In the genomic region with DNA sequence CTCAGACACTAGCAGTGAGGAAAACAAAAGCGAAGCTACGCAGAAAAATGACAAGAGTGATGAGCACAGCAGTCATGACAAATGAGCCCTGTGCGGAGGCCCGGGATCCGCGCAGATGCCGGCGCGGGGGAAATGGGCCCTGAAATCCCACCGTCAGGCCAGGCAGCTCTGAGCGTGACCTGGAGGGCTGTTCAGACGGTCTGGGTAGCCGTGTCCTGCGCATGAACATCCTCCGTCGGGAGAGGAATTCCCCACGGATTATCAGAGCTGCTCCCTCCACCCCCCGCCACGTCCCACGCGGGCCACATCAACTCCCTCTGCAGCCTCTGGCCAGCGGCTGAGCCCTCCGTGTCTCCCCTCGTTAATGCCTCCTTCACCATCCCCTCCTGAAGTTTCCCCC, we compare ENCODE assay signal across 30 cellular contexts. TPM values are rescaled to one million over a fixed set of nuclear protein-coding genes. Genes with fewer than 3 reads are reported as not detected.
DNase-seq lines count a peak whose midpoint lies in the region; ATAC-seq, FAIRE-seq and TF ChIP-seq lines count a peak whose summit lies in the region.
"Had no signal": no experiment of that assay in that cellular context is flagged by ENCODE, and none has a peak within 500 bp of the region (broad histone marks: within the 10 kb centered on the region; RNA-seq: fewer than 3 reads in every experiment).

No MANE protein-coding gene starts in this region.

- peaks cover 4 to 43% of the 10 kb centered on the region in 2 experiments; a peak in 3 of 4 replicates for H3K79me2 ChIP-seq in H1 (ENCODE audit: control insufficient read depth in 1 of 2, insufficient read depth in 2 of 2, low read length in 2 of 2)
- H3K79me2 ChIP-seq: parathyroid adenoma had no signal

- TF ChIP-seq EP300 in H1 (IDR thresholded peaks at IDR 0.05; ENCODE audit: borderline replicate concordance in 1 of 2, low read depth in 2 of 2, low read length in 2 of 2) = no peak

- no peak overlapping the region for H4K91ac ChIP-seq in H1 (replicated peaks; ENCODE audit: insufficient read length, low read length)

- H3K23me2 ChIP-seq in H1 (ENCODE audit: low read depth, low read length) = peaks cover 10% of the 10 kb centered on the region

- H3K4ac ChIP-seq in H1 (replicated peaks; ENCODE audit: insufficient read length, low read depth, low read length) = peak overlapping the region; percentile 61

- no peak for FAIRE-seq in H1 (lab: Jason Lieb, UNC)
- FAIRE-seq: H54 had no signal

- H4K20me1 ChIP-seq in H1 (replicated peaks in 1 of 2; ENCODE audit: control insufficient read depth in 1 of 2, insufficient read depth in 2 of 2, low read length in 2 of 2) = peaks cover 14 to 51% of the 10 kb centered on the region in 2 experiments

- no peaks in the 10 kb centered on the region for H3K9me3 ChIP-seq in heart right ventricle
- no peaks in the 10 kb centered on the region for H3K9me3 ChIP-seq in H1 (ENCODE audit: insufficient read depth in 2 of 2, low read depth in 1 of 2, low read length in 1 of 2)
- no peaks in the 10 kb centered on the region for H3K9me3 ChIP-seq in effector memory CD4-positive, alpha-beta T cell (ENCODE audit: control insufficient read depth, low read length)
- H3K9me3 ChIP-seq: Peyer's patch, right lobe of liver had no signal

- POLR2A ChIA-PET in H1 (lab: Charles Lee; ENCODE audit: partially characterized antibody) = interaction anchor here (0.8 to 1.2 kb wide), 3 partner anchors 14 to 76 kb away, joined by 3 read pairs; no protein-coding TSS in a partner anchor

- H3K56ac ChIP-seq in H1 (replicated peaks; ENCODE audit: insufficient read length, low read depth, low read length) = no peak overlapping the region

- CTCF ChIA-PET in H1 (lab: Charles Lee; ENCODE audit: partially characterized antibody) = interaction anchor here (0.8 to 2.8 kb wide), 9 partner anchors 10 to 151 kb away, joined by 3 to 21 read pairs (median 4); partner anchors contain the start of gene PDE9A

- H3K36me3 Mint-ChIP-seq in nephron progenitor cell (ENCODE audit: low read depth) (peaks cover 9% of the 10 kb centered on the region), type B pancreatic cell (peaks cover 3% of the 10 kb centered on the region)
- H3K36me3 Mint-ChIP-seq: activated naive CD4-positive, alpha-beta T cell treated with anti-CD3 and anti-CD28 coated beads, Interleukin-2, amount 10 ng/mL, durations not matched to agents 7 days and 5 days; CD8-positive, alpha-beta memory T cell; IgD-negative memory B cell; natural killer cell; stimulated activated naive B cell treated with anti-CD40 and anti-IgM and Interleukin-4, amounts not matched to agents 10 μg/mL and 1 μg/mL and 100 μg/mL, for 72 hours had no signal

- H3K23ac ChIP-seq in H1 (ENCODE audit: insufficient read length) = no peak overlapping the region

- intact Hi-C loops in heart right ventricle (cut with DNase I) (no loop called here), Right ventricle myocardium inferior (cut with DNase I) (no loop called here)

- H3K4me1 Mint-ChIP-seq in nephron progenitor cell (peaks cover 35% of the 10 kb centered on the region), type B pancreatic cell (ENCODE audit: unreplicated experiment) (peaks cover 31% of the 10 kb centered on the region)
- H3K4me1 Mint-ChIP-seq: activated naive CD4-positive, alpha-beta T cell treated with anti-CD3 and anti-CD28 coated beads, Interleukin-2, amount 10 ng/mL, durations not matched to agents 7 days and 5 days; CD8-positive, alpha-beta memory T cell; natural killer cell; stimulated activated naive B cell treated with anti-CD40 and anti-IgM and Interleukin-4, amounts not matched to agents 10 μg/mL and 1 μg/mL and 100 μg/mL, for 72 hours had no signal

- H3K79me1 ChIP-seq in H1 (ENCODE audit: low read depth, low read length) = peaks cover 17% of the 10 kb centered on the region

- TF ChIP-seq POLR2A in H1 (IDR thresholded peaks at IDR 0.05; ENCODE audit: control extremely low read depth in 1 of 2, low read depth in 2 of 2, low read length in 2 of 2) = no peak

- H2AK5ac ChIP-seq in H1 (ENCODE audit: low read depth, low read length) = no peak overlapping the region

- no peak overlapping the region for H4K8ac ChIP-seq in H1 (ENCODE audit: extremely low read depth, insufficient read depth, low read length)

- no peak overlapping the region; the same call in 1 of the 2 replicates for H2BK5ac ChIP-seq in H1 (ENCODE audit: low read depth, low read length)

- DNase-seq in heart right ventricle (no peak), Right ventricle myocardium inferior (ENCODE audit: missing footprints) (no peak), H1 (ENCODE audit: low read depth in 1 of 2, low spot score in 2 of 2) (no peak), nephron progenitor cell (no peak), type B pancreatic cell (ENCODE audit: extremely low spot score, unreplicated experiment) (no peak), AG20443 (ENCODE audit: low spot score) (no peak)
- no peak for DNase-seq in effector memory CD4-positive, alpha-beta T cell
- DNase-seq: activated B cell treated with CpG ODN at 0.5 μM for 24 hours; activated CD4-positive, alpha-beta T cell treated with anti-CD3 and anti-CD28 coated beads, Interleukin-2, amount 50 U/mL, for 4 hours; activated naive CD4-positive, alpha-beta T cell treated with anti-CD3 and anti-CD28 coated beads, Interleukin-2, amount 10 ng/mL, durations not matched to agents 7 days and 5 days; AML-193; amniotic stem cell; CD8-positive, alpha-beta memory T cell; effector CD8-positive, alpha-beta T cell; erythroblast; foreskin keratinocyte; natural killer cell; NCI-H1105; NCI-H1930; NCI-H526; Peyer's patch; right lobe of liver; stimulated activated naive B cell treated with anti-CD40 and anti-IgM and Interleukin-4, amounts not matched to agents 10 μg/mL and 1 μg/mL and 100 μg/mL, for 72 hours; T1000 had no signal

- TF ChIP-seq CTCF in heart right ventricle (IDR thresholded peaks at IDR 0.05) (no peak), H1 (IDR thresholded peaks at IDR 0.05; ENCODE audit: control extremely low read depth in 1 of 3, insufficient read depth in 1 of 3, low read depth in 1 of 3, low read length in 3 of 3) (no peak), nephron progenitor cell (IDR thresholded peaks at IDR 0.05) (no peak), type B pancreatic cell (conservative IDR thresholded peaks at IDR 0.05) (no peak)

- H3K9ac ChIP-seq in H1 (replicated peaks in 1 of 4; ENCODE audit: extremely low read depth in 1 of 4, low read depth in 3 of 4, low read length in 3 of 4) = no peak overlapping the region
- H3K9ac ChIP-seq: parathyroid adenoma had no signal

- 0 out of 4 replicates have a peak overlapping the region, but pooled peaks of 1 of the 2 experiments have one; percentile 22 for H3K4me2 ChIP-seq in H1 (ENCODE audit: insufficient read depth in 1 of 2, low read depth in 2 of 2, low read length in 2 of 2)
- H3K4me2 ChIP-seq: hepatocyte had no signal

- 70 to 71% methylated on average over 24 of the region's 24 CpGs for WGBS in heart right ventricle, 2 donors
- 71% methylated on average over 18 of the region's 24 CpGs; no CpG with 5 or more reads in 1 of the 2 experiments for WGBS in H1 (ENCODE audit: extremely low coverage in 1 of 2, insufficient coverage in 1 of 2, insufficient read length in 1 of 2, insufficient replicate concordance in 2 of 2, low coverage in 1 of 2, low lambda C conversion rate in 2 of 2, missing lambda C conversion rate in 1 of 2), 2 experiments

- H2BK15ac ChIP-seq in H1 (ENCODE audit: low read length) = no peak overlapping the region

- peak in 6 of 8 donors; percentile 8 to 27 (median 16) for ATAC-seq in heart right ventricle
- no peak for ATAC-seq in Right ventricle myocardium inferior
- no peak for ATAC-seq in esophagus mucosa
- ATAC-seq: foreskin keratinocyte, natural killer cell had no signal

- H3K27ac ChIP-seq in heart right ventricle (peak overlapping the region in 3 of 10 donors; percentile 15 to 20 (median 15)), H1 (ENCODE audit: low read depth, low read length) (no peak overlapping the region)
- H3K27ac ChIP-seq in effector memory CD4-positive, alpha-beta T cell (ENCODE audit: insufficient read depth, low read length, poor library complexity, severe bottlenecking) = no peak overlapping the region
- H3K27ac ChIP-seq: foreskin keratinocyte, hepatocyte, parathyroid adenoma, Peyer's patch, right lobe of liver had no signal

- no peak overlapping the region for H4K5ac ChIP-seq in H1 (ENCODE audit: insufficient read length, low read depth, low read length)

- peak overlapping the region; percentile 62 for H3K27ac Mint-ChIP-seq in nephron progenitor cell
- peak overlapping the region; percentile 50 for H3K27ac Mint-ChIP-seq in type B pancreatic cell
- H3K27ac Mint-ChIP-seq: activated B cell treated with CpG ODN at 0.5 μM for 24 hours; activated naive CD4-positive, alpha-beta T cell treated with anti-CD3 and anti-CD28 coated beads, Interleukin-2, amount 10 ng/mL, durations not matched to agents 7 days and 5 days; CD8-positive, alpha-beta memory T cell; IgD-negative memory B cell; natural killer cell; stimulated activated naive B cell treated with anti-CD40 and anti-IgM and Interleukin-4, amounts not matched to agents 10 μg/mL and 1 μg/mL and 100 μg/mL, for 72 hours had no signal

- H3K27me3 Mint-ChIP-seq in nephron progenitor cell (ENCODE audit: low read depth, poor library complexity) = no peaks in the 10 kb centered on the region
- peaks cover 4% of the 10 kb centered on the region for H3K27me3 Mint-ChIP-seq in type B pancreatic cell
- H3K27me3 Mint-ChIP-seq: activated naive CD4-positive, alpha-beta T cell treated with anti-CD3 and anti-CD28 coated beads, Interleukin-2, amount 10 ng/mL, durations not matched to agents 7 days and 5 days; stimulated activated naive B cell treated with anti-CD40 and anti-IgM and Interleukin-4, amounts not matched to agents 10 μg/mL and 1 μg/mL and 100 μg/mL, for 72 hours had no signal

- H3K36me3 ChIP-seq in heart right ventricle (no peaks in the 10 kb centered on the region), H1 (ENCODE audit: control insufficient read depth in 2 of 4, insufficient read depth in 4 of 4, low read length in 3 of 4) (peaks cover 0 to 11% (median 1%) of the 10 kb centered on the region in 4 experiments; a peak in 3 of 8 replicates)
- no peaks in the 10 kb centered on the region for H3K36me3 ChIP-seq in effector memory CD4-positive, alpha-beta T cell (ENCODE audit: control insufficient read depth, insufficient read depth, low read length)
- H3K36me3 ChIP-seq: right lobe of liver had no signal

- H3K14ac ChIP-seq in H1 (ENCODE audit: insufficient read length) = no peak overlapping the region

- no peak for TF ChIP-seq RAD21 in H1 (IDR thresholded peaks at IDR 0.05 in 1 of 2, conservative IDR thresholded peaks at IDR 0.05 in 1 of 2; ENCODE audit: low read depth in 2 of 2, low read length in 2 of 2)

- no peak overlapping the region for H3K18ac ChIP-seq in H1 (ENCODE audit: extremely low read depth, low read length)

- H2BK120ac ChIP-seq in H1 (replicated peaks; ENCODE audit: low read depth, low read length) = no peak overlapping the region

- no peaks in the 10 kb centered on the region for H3K9me3 Mint-ChIP-seq in nephron progenitor cell
- no peaks in the 10 kb centered on the region for H3K9me3 Mint-ChIP-seq in type B pancreatic cell
- H3K9me3 Mint-ChIP-seq: activated B cell treated with CpG ODN at 0.5 μM for 24 hours; activated naive CD4-positive, alpha-beta T cell treated with anti-CD3 and anti-CD28 coated beads, Interleukin-2, amount 10 ng/mL, durations not matched to agents 7 days and 5 days; CD8-positive, alpha-beta memory T cell; IgD-negative memory B cell; natural killer cell; stimulated activated naive B cell treated with anti-CD40 and anti-IgM and Interleukin-4, amounts not matched to agents 10 μg/mL and 1 μg/mL and 100 μg/mL, for 72 hours had no signal

- no peak overlapping the region for H2BK20ac ChIP-seq in H1 (ENCODE audit: low read length)

- no peak overlapping the region for H2AFZ ChIP-seq in H1 (ENCODE audit: low read length)
- H2AFZ ChIP-seq: hepatocyte, parathyroid adenoma had no signal

- H3K4me3 Mint-ChIP-seq in nephron progenitor cell (peak overlapping the region; percentile 35), type B pancreatic cell (peak overlapping the region; percentile 47)
- H3K4me3 Mint-ChIP-seq: activated B cell treated with CpG ODN at 0.5 μM for 24 hours; activated naive CD4-positive, alpha-beta T cell treated with anti-CD3 and anti-CD28 coated beads, Interleukin-2, amount 10 ng/mL, durations not matched to agents 7 days and 5 days; CD8-positive, alpha-beta memory T cell; IgD-negative memory B cell; natural killer cell; stimulated activated naive B cell treated with anti-CD40 and anti-IgM and Interleukin-4, amounts not matched to agents 10 μg/mL and 1 μg/mL and 100 μg/mL, for 72 hours had no signal

- peaks cover 0 to 5% (median 0%) of the 10 kb centered on the region in 7 donors for H3K27me3 ChIP-seq in heart right ventricle
- H3K27me3 ChIP-seq in H1 (replicated peaks in 1 of 4; ENCODE audit: control insufficient read depth in 3 of 4, extremely low read depth in 1 of 4, insufficient read depth in 3 of 4, low read length in 3 of 4) = no peaks in the 10 kb centered on the region
- no peaks in the 10 kb centered on the region for H3K27me3 ChIP-seq in effector memory CD4-positive, alpha-beta T cell (replicated peaks; ENCODE audit: control insufficient read depth, insufficient read depth, low read length, poor library complexity, severe bottlenecking)
- H3K27me3 ChIP-seq: hepatocyte, Peyer's patch, right lobe of liver had no signal

- H3K4me1 ChIP-seq in heart right ventricle (peaks cover 0 to 26% (median 12%) of the 10 kb centered on the region in 9 donors), H1 (replicated peaks in 1 of 4; ENCODE audit: control insufficient read depth in 3 of 4, insufficient read depth in 4 of 4, low read length in 3 of 4) (peaks cover 0 to 37% (median 21%) of the 10 kb centered on the region in 4 experiments)
- H3K4me1 ChIP-seq in effector memory CD4-positive, alpha-beta T cell (ENCODE audit: control insufficient read depth, insufficient read depth, low read length, poor library complexity, severe bottlenecking) = no peaks in the 10 kb centered on the region
- H3K4me1 ChIP-seq: foreskin keratinocyte, parathyroid adenoma had no signal

- H3K4me3 ChIP-seq in heart right ventricle (peak overlapping the region in 2 of 10 donors; percentile 11 to 24), H1 (ENCODE audit: extremely low read depth in 1 of 4, insufficient read depth in 2 of 4, low read depth in 3 of 4, low read length in 4 of 4) (no peak overlapping the region)
- no peak overlapping the region for H3K4me3 ChIP-seq in effector memory CD4-positive, alpha-beta T cell (ENCODE audit: insufficient read depth, low read depth, low read length, poor library complexity, severe bottlenecking)
- H3K4me3 ChIP-seq: hepatocyte, Peyer's patch, right lobe of liver had no signal

- no peak overlapping the region for H2BK12ac ChIP-seq in H1 (ENCODE audit: low read depth, low read length)

RNA-seq across cellular contexts. Expression of gene PDE9A, which starts 15.2 kb away (rescaled TPM):
- total RNA-seq in heart right ventricle = 1 to 10 TPM; 1.2 to 5.0 (median 1.9) TPM
- polyA plus RNA-seq in heart right ventricle = 1 to 10 TPM; 4.3 to 7.0 TPM
- 3.4 TPM for total RNA-seq in Right ventricle myocardium inferior
- total RNA-seq in H1 (2021; fragmentation: NEBNext Ultra II Directional; extraction: Animal tissue kit (Norgen Biotek cat#: 25700)) = 45.7 and 45.9 TPM in 2 replicates
- polyA plus RNA-seq in H1 (2011; rRNA removed) = 39.2 and 46.7 TPM in 2 replicates
- 39.6 TPM for polyA plus RNA-seq in H1 (2011; cell fraction: cytosol; rRNA removed)
- 71.9 TPM for polyA plus RNA-seq in H1 (2011; cell fraction: nucleus; rRNA removed)
- 36.3 to 41.3 TPM (median 40.5 TPM) in 4 replicates for polyA plus RNA-seq in H1 (2012, experiment 1 of 2)
- polyA plus RNA-seq in H1 (2012, experiment 2 of 2) = 37.8 TPM
- polyA plus RNA-seq in H1 (2013, experiment 1 of 2) = 28.8 TPM
- 30.4 TPM for polyA plus RNA-seq in H1 (2013, experiment 2 of 2)
- polyA minus RNA-seq in H1 (2011; rRNA and poly(A)+ RNA removed) = 22.5 and 33.8 TPM in 2 replicates
- 25.3 TPM for polyA minus RNA-seq in H1 (2011; cell fraction: cytosol; rRNA and poly(A)+ RNA removed)
- 43.2 TPM for polyA minus RNA-seq in H1 (2011; cell fraction: nucleus; rRNA and poly(A)+ RNA removed)
- 15.2 and 18.6 TPM in 2 replicates for total RNA-seq in type B pancreatic cell (ENCODE audit: low replicate concordance)
- total RNA-seq in esophagus mucosa = 1.8 TPM
- total RNA-seq: A172 had no signal
- polyA plus RNA-seq: IgD-negative memory B cell had no signal

Comparison
In these comparisons a context has a peak if more than half of its experiments do, and no peak if none do; other contexts are left out.
1. ATAC-seq: peak in heart right ventricle (6 of 8); none in Right ventricle myocardium inferior (single experiment) and esophagus mucosa (single experiment).